In genomic region chr9:133371261-133371711, GRCh38 we compare ENCODE assay signal across 8 cellular contexts. TPM values are rescaled to one million over a fixed set of nuclear protein-coding genes. Genes with fewer than 3 reads are reported as not detected.
DNase-seq lines count a peak whose midpoint lies in the region; TF ChIP-seq lines count a peak whose summit lies in the region.

No MANE protein-coding gene starts in this region.

- H3K4me1 ChIP-seq in HEK293 (ENCODE audit: control insufficient read depth, insufficient read depth, low read length) = no peaks in the 10 kb centered on the region
- peaks cover 18% of the 10 kb centered on the region for H3K4me1 ChIP-seq in endodermal cell (ENCODE audit: control insufficient read depth, insufficient read depth, low read length)

- H3K4me3 ChIP-seq in HEK293 (ENCODE audit: low read depth, low read length) (no peak overlapping the region), endodermal cell (ENCODE audit: low read length) (no peak overlapping the region)

- no peaks in the 10 kb centered on the region for H3K9me3 ChIP-seq in HEK293 (ENCODE audit: control insufficient read depth, insufficient read depth, low read depth, low read length)
- no peaks in the 10 kb centered on the region for H3K9me3 ChIP-seq in endodermal cell (ENCODE audit: control insufficient read depth, low read length)

- POLR2A ChIA-PET in HEK293 (lab: Yijun Ruan, JAX) = interaction anchor here (1.1 to 3.8 kb wide), 6 partner anchors 9 to 88 kb away, joined by 4 to 24 read pairs (median 8); partner anchors contain the start of genes CACFD1, MED22, RPL7A and SURF1

- H3K27ac ChIP-seq in HEK293 (ENCODE audit: extremely low read depth, low read depth, low read length) = no peak overlapping the region
- no peak overlapping the region for H3K27ac ChIP-seq in endodermal cell (ENCODE audit: low read depth, low read length)

- TF ChIP-seq CTCF in HEK293 (tag by site-specific recombination; IDR thresholded peaks at IDR 0.05) (no peak), endodermal cell (conservative IDR thresholded peaks at IDR 0.05) (peak; percentile 15)

- H3K27me3 Mint-ChIP-seq in endodermal cell (ENCODE audit: insufficient read depth) = no peaks in the 10 kb centered on the region

- H3K36me3 ChIP-seq in HEK293 (ENCODE audit: control insufficient read depth in 2 of 2, insufficient read depth in 1 of 2, low read length in 2 of 2) = peaks cover 7 to 66% of the 10 kb centered on the region in 2 experiments; a peak in 2 of 3 replicates
- peaks cover 65% of the 10 kb centered on the region for H3K36me3 ChIP-seq in endodermal cell (ENCODE audit: control insufficient read depth, insufficient read depth, low read length)

- CTCF ChIA-PET in HEK293 (lab: Yijun Ruan, JAX) = interaction anchor here (0.5 to 2.4 kb wide), 5 partner anchors 9 to 355 kb away, joined by 3 to 9 read pairs (median 4); no protein-coding TSS in a partner anchor

- no peaks in the 10 kb centered on the region for H3K27me3 ChIP-seq in endodermal cell (ENCODE audit: control insufficient read depth, insufficient read depth, low read length, poor library complexity, severe bottlenecking)

- WGBS in endodermal cell (ENCODE audit: insufficient coverage in 1 of 2, insufficient read length in 1 of 2), 2 experiments = 87 to 90% methylated on average over 9 to 12 of the region's 12 CpGs

- peak overlapping the region; percentile 16 for H3K27ac Mint-ChIP-seq in endodermal cell

- H3K9me3 Mint-ChIP-seq in endodermal cell = no peaks in the 10 kb centered on the region

- H3K9ac ChIP-seq in endodermal cell (ENCODE audit: extremely low read depth, low read length, poor library complexity, severe bottlenecking) = no peak overlapping the region

- H3K4me1 Mint-ChIP-seq in endodermal cell = peaks cover 43% of the 10 kb centered on the region

- DNase-seq in activated CD8-positive, alpha-beta memory T cell treated with anti-CD3 and anti-CD28 coated beads for 24 hours = peak; percentile 85
- DNase-seq in endodermal cell (no peak), NCI-H1105 treated with DMSO at 0.1 percent for 48 hours (lab: John Stamatoyannopoulos, UW) (no peak), GDM1 (lab: John Stamatoyannopoulos, UW) (no peak), occipital lobe (lab: John Stamatoyannopoulos, UW) (no peak), RKO (ENCODE audit: low spot score) (no peak)
- peak; percentile 53 to 54 for DNase-seq in stimulated activated CD4-positive, alpha-beta T cell treated with anti-CD3 and anti-CD28 coated beads, Interleukin-1b, Interleukin-23, amount 100 ng/mL, for 4 hours (ENCODE audit: low read depth in 2 of 2)

- no peak overlapping the region for H3K4me3 Mint-ChIP-seq in endodermal cell

- peaks cover 41% of the 10 kb centered on the region for H3K36me3 Mint-ChIP-seq in endodermal cell (ENCODE audit: low read depth)

TF ChIP-seq in HEK293, 187 proteins besides CTCF, POLR2A, EP300 and RAD21:
- TF ChIP-seq EGR2 (tag by site-specific recombination; IDR thresholded peaks at IDR 0.05; ENCODE audit: low read depth) (peak; percentile 34; the same call in 1 of the 2 replicates), WT1 (tag by site-specific recombination; IDR thresholded peaks at IDR 0.05) (peak; percentile 48; the same call in 1 of the 2 replicates), ZNF449 (tag by site-specific recombination; IDR thresholded peaks at IDR 0.05) (peak; percentile 70), ZNF76 (tag by site-specific recombination; IDR thresholded peaks at IDR 0.05; ENCODE audit: borderline replicate concordance, low read depth) (no peak), ZBTB6 (tag by site-specific recombination; IDR thresholded peaks at IDR 0.05) (peak; percentile 95), MZF1 (tag by site-specific recombination; IDR thresholded peaks at IDR 0.05; ENCODE audit: borderline replicate concordance) (no peak), ZNF280C (tag by site-specific recombination; IDR thresholded peaks at IDR 0.05) (no peak), SETDB1 (IDR thresholded peaks at IDR 0.05; ENCODE audit: insufficient read length, low read length) (no peak), ZIC2 (tag by site-specific recombination; IDR thresholded peaks at IDR 0.05) (peak; percentile 23; the same call in 1 of the 2 replicates), ZNF549 (tag by site-specific recombination; IDR thresholded peaks at IDR 0.05) (no peak), SCRT2 (tag by site-specific recombination; IDR thresholded peaks at IDR 0.05) (peak; percentile 30; the same call in 1 of the 2 replicates), ZNF23 (tag by site-specific recombination; IDR thresholded peaks at IDR 0.05; ENCODE audit: borderline replicate concordance) (no peak), ZNF600 (tag by site-specific recombination; IDR thresholded peaks at IDR 0.05) (0 out of 2 replicates have a peak, but pooled peaks have one; percentile 38), ZNF670 (tag by site-specific recombination; IDR thresholded peaks at IDR 0.05; ENCODE audit: low read depth) (no peak), GLIS1 (tag by site-specific recombination; IDR thresholded peaks at IDR 0.05) (peak; percentile 40; the same call in 1 of the 2 replicates)

RNA-seq across cellular contexts. Expression of gene SURF4, which starts 4.6 kb away (rescaled TPM):
- total RNA-seq in endodermal cell = 100 to 1,000 TPM; 178 to 187 TPM
- 109 TPM for polyA plus RNA-seq in endodermal cell (2013, experiment 1 of 2)
- polyA plus RNA-seq in endodermal cell (2013, experiment 2 of 2) = 106 TPM
- 88.6 TPM for total RNA-seq in occipital lobe

RNA-seq across cellular contexts. Expression of gene STKLD1, which starts 4.9 kb away (rescaled TPM):
- under 1 TPM in 1 of 2 donors, not detected in 1; 0.95 TPM for total RNA-seq in endodermal cell
- polyA plus RNA-seq in endodermal cell (2013, experiment 1 of 2) = 2.0 TPM
- 1.2 TPM for polyA plus RNA-seq in endodermal cell (2013, experiment 2 of 2)
- 1.6 TPM for total RNA-seq in occipital lobe

RNA-seq across cellular contexts. Expression of gene SURF2, which starts 14.9 kb away (rescaled TPM):
- total RNA-seq in endodermal cell (10 to 100 TPM; 18.0 to 25.9 TPM), occipital lobe (9.7 TPM)
- polyA plus RNA-seq in endodermal cell (2013, experiment 1 of 2) = 25.5 TPM
- polyA plus RNA-seq in endodermal cell (2013, experiment 2 of 2) = 25.3 TPM

RNA-seq across cellular contexts. Expression of gene SURF1, which starts 15.0 kb away (rescaled TPM):
- total RNA-seq in endodermal cell = 10 to 100 TPM; 45.1 to 54.4 TPM
- 40.7 TPM for polyA plus RNA-seq in endodermal cell (2013, experiment 1 of 2)
- 33.0 TPM for polyA plus RNA-seq in endodermal cell (2013, experiment 2 of 2)
- total RNA-seq in occipital lobe = 11.1 TPM

RNA-seq across cellular contexts. Expression of gene RPL7A, which starts 23.3 kb away (rescaled TPM):
- total RNA-seq in endodermal cell (1,000 to 10,000 TPM; 2,418 to 2,634 TPM), occipital lobe (1,058 TPM)
- 2,489 TPM for polyA plus RNA-seq in endodermal cell (2013, experiment 1 of 2)
- 2,405 TPM for polyA plus RNA-seq in endodermal cell (2013, experiment 2 of 2)

Comparison
In these comparisons a context has a peak if more than half of its experiments do, and no peak if none do; other contexts are left out.
1. DNase-seq: peak in activated CD8-positive, alpha-beta memory T cell treated with anti-CD3 and anti-CD28 coated beads for 24 hours (single experiment) and stimulated activated CD4-positive, alpha-beta T cell treated with anti-CD3 and anti-CD28 coated beads, Interleukin-1b, Interleukin-23, amount 100 ng/mL, for 4 hours (2 of 2); none in endodermal cell (single experiment), NCI-H1105 treated with DMSO at 0.1 percent for 48 hours (single experiment), GDM1 (single experiment), occipital lobe (single experiment) and RKO (single experiment).